ENCODE assay signal across 13 cellular contexts in genomic region chr3:66153471-66153870, GRCh38.
DNase-seq lines count a peak whose midpoint lies in the region; ATAC-seq and TF ChIP-seq lines count a peak whose summit lies in the region.
"Had no signal": no experiment of that assay in that cellular context is flagged by ENCODE, and none has a peak within 500 bp of the region (broad histone marks: within the 10 kb centered on the region; RNA-seq: fewer than 3 reads in every experiment).

No MANE protein-coding gene starts in this region.

- H3K9me3 ChIP-seq in stomach smooth muscle (ENCODE audit: control insufficient read depth in 2 of 2, low read length in 2 of 2) = no peaks in the 10 kb centered on the region
- H3K9me3 ChIP-seq: Peyer's patch had no signal

- no peak for ATAC-seq in HG02678 (IDR thresholded peaks at IDR 0.05; ENCODE audit: unreplicated experiment)
- no peak for ATAC-seq in left colon

- H3K27ac ChIP-seq in cingulate gyrus (ENCODE audit: low read depth, low read length) (peak overlapping the region; percentile 83), stomach smooth muscle (ENCODE audit: low read length) (peak overlapping the region; percentile 11)
- H3K27ac ChIP-seq: Peyer's patch, VCaP had no signal

- peak overlapping the region; percentile 73 to 76 for H3K4me3 ChIP-seq in stomach smooth muscle (ENCODE audit: low read length in 2 of 2)

- intact Hi-C loops in left colon (cut with DNase I, micrococcal nuclease) = no loop called here

- DNase-seq in GM03348 (ENCODE audit: low spot score) (peak; percentile 48), kidney tubule cell (ENCODE audit: low spot score) (peak; percentile 86), left colon (no peak), NCI-H1092 treated with DMSO at 0.1 percent for 48 hours (lab: John Stamatoyannopoulos, UW) (no peak), GM10266 (ENCODE audit: extremely low spot score) (no peak)
- DNase-seq: activated gamma-delta T cell, DMS 273 treated with DMSO at 0.1 percent for 48 hours, NCI-H2029 treated with DMSO at 0.1 percent for 48 hours, Peyer's patch had no signal

- H3K4me1 ChIP-seq in stomach smooth muscle (ENCODE audit: control insufficient read depth, insufficient read depth, low read length) = peaks cover 4% of the 10 kb centered on the region
- H3K4me1 ChIP-seq: Peyer's patch had no signal

- no peak for TF ChIP-seq CTCF in GM10266 (IDR thresholded peaks at IDR 0.05; ENCODE audit: control insufficient read depth, insufficient read depth, low read depth, missing control alignments)

- peak overlapping the region; percentile 36 to 51 for H3K9ac ChIP-seq in stomach smooth muscle (ENCODE audit: low read length in 2 of 2)

- H3K36me3 ChIP-seq in stomach smooth muscle (ENCODE audit: control insufficient read depth in 2 of 2, insufficient read depth in 2 of 2, low read length in 2 of 2) = no peaks in the 10 kb centered on the region
- H3K36me3 ChIP-seq: Peyer's patch had no signal

- no peaks in the 10 kb centered on the region for H3K27me3 ChIP-seq in stomach smooth muscle (ENCODE audit: control insufficient read depth in 1 of 2, insufficient read depth in 2 of 2, low read length in 2 of 2)
- H3K27me3 ChIP-seq: Peyer's patch had no signal

Comparison
In these comparisons a context has a peak if more than half of its experiments do, and no peak if none do; other contexts are left out.
1. DNase-seq: peak in GM03348 (single experiment) and kidney tubule cell (single experiment); none in left colon (0 of 2), NCI-H1092 treated with DMSO at 0.1 percent for 48 hours (single experiment) and GM10266 (single experiment).